Comparison of ENCODE assay signal across 27 cellular contexts in the genomic region with DNA sequence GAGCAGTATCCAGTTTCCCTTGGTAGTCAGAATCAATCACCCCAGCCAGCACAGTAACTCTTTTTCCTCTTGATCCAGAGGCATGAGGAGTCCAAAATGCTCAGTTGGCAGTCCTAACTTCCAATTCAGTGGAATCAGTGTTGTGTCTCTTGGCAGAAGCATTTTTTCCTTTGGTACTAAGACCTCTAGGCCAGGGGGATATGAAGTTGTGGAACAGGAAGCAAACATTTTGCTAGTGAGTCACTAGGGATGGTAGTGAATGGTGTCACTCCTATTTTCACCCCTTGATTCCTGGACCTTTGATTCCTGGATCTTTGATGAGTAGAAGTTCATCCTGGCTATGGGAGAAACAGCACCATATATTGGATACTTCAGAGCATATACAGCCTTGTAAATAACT.
DNase-seq lines count a peak whose midpoint lies in the region; ATAC-seq, FAIRE-seq and TF ChIP-seq lines count a peak whose summit lies in the region.
"Had no signal": no experiment of that assay in that cellular context is flagged by ENCODE, and none has a peak within 500 bp of the region (broad histone marks: within the 10 kb centered on the region; RNA-seq: fewer than 3 reads in every experiment).

No MANE protein-coding gene starts in this region.

- intact Hi-C loops in endothelial cell of umbilical vein (cut with micrococcal nuclease) (no loop called here), sigmoid colon (cut with DNase I) (no loop called here)

- BruUV-seq in endothelial cell of umbilical vein (replicated peaks; lab: Mats Ljungman, UMichigan): no TSS peak

- H3F3A ChIP-seq in SK-N-SH (replicated peaks; ENCODE audit: insufficient read depth): peaks cover 7% of the 10 kb centered on the region

- H3K27me3 ChIP-seq in SK-N-SH (ENCODE audit: insufficient read depth) (no peaks in the 10 kb centered on the region), endothelial cell of umbilical vein (ENCODE audit: control insufficient read depth in 2 of 2, insufficient read depth in 2 of 2, low read length in 2 of 2) (peaks cover 0 to 2% of the 10 kb centered on the region in 2 experiments), keratinocyte (ENCODE audit: control insufficient read depth, extremely low read depth, insufficient read depth, low read length) (no peaks in the 10 kb centered on the region), sigmoid colon (no peaks in the 10 kb centered on the region)
- H3K27me3 ChIP-seq: BLaER1 treated with 17β-estradiol and CSF1 and Interleukin-3, amounts not matched to agents 10 nM and 100 nM; neural progenitor cell; tibial artery had no signal

- H3K4me1 ChIP-seq in SK-N-SH (ENCODE audit: control insufficient read depth in 1 of 2, insufficient read depth in 2 of 2, low read depth in 1 of 2, low read length in 1 of 2) (peaks cover 0 to 5% of the 10 kb centered on the region in 2 experiments; a peak in 1 of 4 replicates), endothelial cell of umbilical vein (ENCODE audit: control insufficient read depth, extremely low read depth, insufficient read depth, low read length) (no peaks in the 10 kb centered on the region), keratinocyte (ENCODE audit: control insufficient read depth, extremely low read depth, insufficient read depth, low read length) (peaks cover 9% of the 10 kb centered on the region), sigmoid colon (no peaks in the 10 kb centered on the region)
- H3K4me1 ChIP-seq: neural progenitor cell, tibial artery had no signal

- H3K9ac ChIP-seq in SK-N-SH (no peak overlapping the region), endothelial cell of umbilical vein (replicated peaks; ENCODE audit: extremely low read depth, insufficient read depth, low read length) (no peak overlapping the region), keratinocyte (ENCODE audit: control insufficient read depth, extremely low read depth, insufficient read depth, low read length) (no peak overlapping the region)
- H3K9ac ChIP-seq: BLaER1 treated with 17β-estradiol and CSF1 and Interleukin-3, amounts not matched to agents 10 nM and 100 nM; neural progenitor cell had no signal

- H2AFZ ChIP-seq in SK-N-SH (ENCODE audit: low read depth) (no peak overlapping the region), endothelial cell of umbilical vein (ENCODE audit: low read depth, low read length) (no peak overlapping the region), keratinocyte (ENCODE audit: control insufficient read depth, low read length) (peak overlapping the region; percentile 11)
- H2AFZ ChIP-seq: neural progenitor cell had no signal

- H3K9me3 ChIP-seq in SK-N-SH (peaks cover 8% of the 10 kb centered on the region; the same call in 1 of the 2 replicates), endothelial cell of umbilical vein (replicated peaks; ENCODE audit: control insufficient read depth, insufficient read depth, low read length) (no peaks in the 10 kb centered on the region), keratinocyte (ENCODE audit: control insufficient read depth, low read depth, low read length) (peaks cover 5% of the 10 kb centered on the region), sigmoid colon (no peaks in the 10 kb centered on the region)

- H3K9me1 ChIP-seq in endothelial cell of umbilical vein (replicated peaks; ENCODE audit: control insufficient read depth, extremely low read depth, insufficient read depth, low read length) (no peaks in the 10 kb centered on the region), keratinocyte (ENCODE audit: control insufficient read depth, extremely low read depth, insufficient read depth, low read length) (no peaks in the 10 kb centered on the region)

- no peak for TF ChIP-seq POLR2A in endothelial cell of umbilical vein (IDR thresholded peaks at IDR 0.05; ENCODE audit: low read depth, low read length)
- no peak for TF ChIP-seq POLR2A in sigmoid colon (IDR thresholded peaks at IDR 0.05)

- H3K36me3 ChIP-seq in SK-N-SH (replicated peaks in 1 of 2; ENCODE audit: control insufficient read depth in 1 of 2, insufficient read depth in 2 of 2, low read length in 1 of 2): no peaks in the 10 kb centered on the region
- H3K36me3 ChIP-seq in endothelial cell of umbilical vein (ENCODE audit: control insufficient read depth in 2 of 2, extremely low read depth in 1 of 2, insufficient read depth in 2 of 2, low read length in 2 of 2): no peaks in the 10 kb centered on the region
- no peaks in the 10 kb centered on the region for H3K36me3 ChIP-seq in keratinocyte (ENCODE audit: control insufficient read depth in 2 of 2, extremely low read depth in 1 of 2, insufficient read depth in 2 of 2, low read length in 2 of 2)
- H3K36me3 ChIP-seq in sigmoid colon: no peaks in the 10 kb centered on the region
- H3K36me3 ChIP-seq: neural progenitor cell, tibial artery had no signal

- H3K79me2 ChIP-seq in SK-N-SH (ENCODE audit: insufficient read depth) (no peaks in the 10 kb centered on the region), endothelial cell of umbilical vein (ENCODE audit: control insufficient read depth, insufficient read depth, low read length) (no peaks in the 10 kb centered on the region), keratinocyte (ENCODE audit: control insufficient read depth, insufficient read depth, low read length) (no peaks in the 10 kb centered on the region)

- no peaks in the 10 kb centered on the region for H3K9me2 ChIP-seq in SK-N-SH

- H3K4me3 ChIP-seq in SK-N-SH (ENCODE audit: low read depth in 2 of 2, low read length in 1 of 2): no peak overlapping the region
- no peak overlapping the region for H3K4me3 ChIP-seq in endothelial cell of umbilical vein (replicated peaks in 1 of 3; ENCODE audit: insufficient read depth in 1 of 3, low read depth in 1 of 3, low read length in 3 of 3)
- H3K4me3 ChIP-seq in keratinocyte (ENCODE audit: control insufficient read depth in 2 of 3, extremely low read depth in 1 of 3, insufficient read depth in 2 of 3, low read depth in 1 of 3, low read length in 3 of 3): no peak overlapping the region
- no peak overlapping the region for H3K4me3 ChIP-seq in sigmoid colon
- H3K4me3 ChIP-seq: BLaER1 treated with 17β-estradiol and CSF1 and Interleukin-3, amounts not matched to agents 10 nM and 100 nM; neural progenitor cell; tibial artery had no signal

- CTCF ChIA-PET in SK-N-SH (lab: Yijun Ruan, JAX) (no interaction called here), endothelial cell of umbilical vein (lab: Charles Lee) (no interaction called here)

- H3K4me2 ChIP-seq in SK-N-SH (peak overlapping the region; percentile 48; the same call in 1 of the 2 replicates), endothelial cell of umbilical vein (ENCODE audit: insufficient read depth, low read length) (no peak overlapping the region), keratinocyte (ENCODE audit: control insufficient read depth, extremely low read depth, insufficient read depth, low read depth, low read length) (no peak overlapping the region)
- H3K4me2 ChIP-seq: BLaER1 treated with 17β-estradiol and CSF1 and Interleukin-3, amounts not matched to agents 10 nM and 100 nM; neural progenitor cell had no signal

- dilution Hi-C loops in endothelial cell of umbilical vein (cut with MboI; ENCODE audit: extremely low pct_ligation_motif_present, low sequenced_read_pairs): no loop called here
- dilution Hi-C loops in keratinocyte (cut with MboI; ENCODE audit: extremely low pct_ligation_motif_present, low sequenced_read_pairs): no loop called here

- peaks cover 8 to 12% of the 10 kb centered on the region in 2 donors for H3K9me3 Mint-ChIP-seq in activated naive CD4-positive, alpha-beta T cell treated with anti-CD3 and anti-CD28 coated beads, Interleukin-2, amount 50 U/mL, for 72 hours
- H3K9me3 Mint-ChIP-seq: neural progenitor cell had no signal

- peaks cover 0 to 5% of the 10 kb centered on the region in 2 donors for H3K36me3 Mint-ChIP-seq in activated naive CD4-positive, alpha-beta T cell treated with anti-CD3 and anti-CD28 coated beads, Interleukin-2, amount 50 U/mL, for 72 hours
- H3K36me3 Mint-ChIP-seq: neural progenitor cell had no signal

- DNase-seq in HCEC 1CT: peak; percentile 17
- DNase-seq in SK-N-SH: no peak
- peak; percentile 6 for DNase-seq in endothelial cell of umbilical vein (ENCODE audit: low read depth, low spot score)
- DNase-seq in keratinocyte (ENCODE audit: low read depth, low spot score): no peak
- DNase-seq in effector CD8-positive, alpha-beta T cell (lab: John Stamatoyannopoulos, UW): no peak
- DNase-seq in activated effector memory CD4-positive, alpha-beta T cell treated with Interleukin-2 at 50 U/mL for 16 hours: no peak
- DNase-seq in sigmoid colon: no peak
- no peak for DNase-seq in activated naive CD4-positive, alpha-beta T cell treated with anti-CD3 and anti-CD28 coated beads, Interleukin-2, amount 50 U/mL, for 72 hours (ENCODE audit: low spot score in 2 of 2)
- DNase-seq: ACHN; activated CD4-positive, alpha-beta T cell treated with anti-CD3 and anti-CD28 coated beads for 1 hour; activated naive CD4-positive, alpha-beta T cell treated with anti-CD3 and anti-CD28 coated beads for 36 hours; activated T-cell treated with anti-CD3 and anti-CD28 coated beads, Interleukin-2, amount 50 U/mL, for 4 hours; amygdala; central memory CD4-positive, alpha-beta T cell; COR-L47; islet precursor cell; MM.1S; NCI-H1417 treated with DMSO at 0.1 percent for 48 hours; NCI-H446 treated with DMSO at 0.1 percent for 48 hours; Right ventricle myocardium superior; stimulated activated naive CD8-positive, alpha-beta T cell treated with anti-CD3 and anti-CD28 coated beads, Interleukin-15, amount 100 ng/mL, for 72 hours; tibial artery had no signal

- FAIRE-seq in endothelial cell of umbilical vein (lab: Jason Lieb, UNC) (no peak), keratinocyte (lab: Jason Lieb, UNC) (peak; percentile 34)
- FAIRE-seq: H54 had no signal

- POLR2A ChIA-PET in SK-N-SH (lab: Yijun Ruan, JAX): no interaction called here
- POLR2A ChIA-PET in endothelial cell of umbilical vein (lab: Charles Lee): no interaction called here

- peak overlapping the region in 1 of 2 experiments; percentile 44; a peak in 2 of 4 replicates for H3K27ac ChIP-seq in SK-N-SH (ENCODE audit: low read depth in 2 of 2, low read length in 1 of 2)
- no peak overlapping the region for H3K27ac ChIP-seq in endothelial cell of umbilical vein (ENCODE audit: insufficient read depth, low read depth, low read length)
- no peak overlapping the region for H3K27ac ChIP-seq in keratinocyte (ENCODE audit: control insufficient read depth, insufficient read depth, low read length)
- no peak overlapping the region for H3K27ac ChIP-seq in sigmoid colon
- H3K27ac ChIP-seq: BLaER1 treated with 17β-estradiol and CSF1 and Interleukin-3, amounts not matched to agents 10 nM and 100 nM; neural progenitor cell; tibial artery had no signal

- no peak for ATAC-seq in activated naive CD4-positive, alpha-beta T cell treated with anti-CD3 and anti-CD28 coated beads, Interleukin-2, amount 50 U/mL, for 72 hours
- ATAC-seq: activated T-cell treated with anti-CD3 and anti-CD28 coated beads, Interleukin-2, amount 50 U/mL, for 4 hours; sciatic nerve; stimulated activated naive CD8-positive, alpha-beta T cell treated with anti-CD3 and anti-CD28 coated beads, Interleukin-15, amount 100 ng/mL, for 72 hours had no signal

- no peak for TF ChIP-seq EP300 in SK-N-SH (IDR thresholded peaks at IDR 0.05; ENCODE audit: borderline replicate concordance in 1 of 2, low read depth in 1 of 2, low read length in 1 of 2)
- no peak for TF ChIP-seq EP300 in sigmoid colon (IDR thresholded peaks at IDR 0.05)

- H3K27ac Mint-ChIP-seq in activated naive CD4-positive, alpha-beta T cell treated with anti-CD3 and anti-CD28 coated beads, Interleukin-2, amount 50 U/mL, for 72 hours: no peak overlapping the region
- H3K27ac Mint-ChIP-seq: activated naive CD4-positive, alpha-beta T cell treated with anti-CD3 and anti-CD28 coated beads for 36 hours; dendritic cell treated with granulocyte-macrophage colony-stimulating factor and Interleukin-4, amounts not matched to agents 40 ng/mL and 50 ng/mL, for 4 days; neural progenitor cell; stimulated activated naive CD8-positive, alpha-beta T cell treated with anti-CD3 and anti-CD28 coated beads, Interleukin-15, amount 100 ng/mL, for 72 hours had no signal

- no peaks in the 10 kb centered on the region for H4K20me1 ChIP-seq in SK-N-SH (ENCODE audit: insufficient read depth)
- no peaks in the 10 kb centered on the region for H4K20me1 ChIP-seq in endothelial cell of umbilical vein (replicated peaks; ENCODE audit: control insufficient read depth, extremely low read depth, insufficient read depth, low read length)
- H4K20me1 ChIP-seq in keratinocyte (ENCODE audit: control insufficient read depth, extremely low read depth, insufficient read depth, low read length): no peaks in the 10 kb centered on the region
- H4K20me1 ChIP-seq: BLaER1 treated with 17β-estradiol and CSF1 and Interleukin-3, amounts not matched to agents 10 nM and 100 nM had no signal

- TF ChIP-seq RAD21 in SK-N-SH (IDR thresholded peaks at IDR 0.05; ENCODE audit: low read length): no peak

- no peak for TF ChIP-seq CTCF in SK-N-SH (IDR thresholded peaks at IDR 0.05)
- TF ChIP-seq CTCF in endothelial cell of umbilical vein (IDR thresholded peaks at IDR 0.05; ENCODE audit: extremely low read depth in 1 of 2, insufficient read depth in 1 of 2, low read depth in 1 of 2, low read length in 2 of 2): no peak
- TF ChIP-seq CTCF in keratinocyte (optimal IDR thresholded peaks at IDR 0.05 in 1 of 3, IDR thresholded peaks at IDR 0.05 in 1 of 3, conservative IDR thresholded peaks at IDR 0.05 in 1 of 3; ENCODE audit: extremely low read depth in 1 of 3, insufficient read depth in 2 of 3, low read length in 3 of 3): no peak
- no peak for TF ChIP-seq CTCF in sigmoid colon (IDR thresholded peaks at IDR 0.05)

Comparison
In these comparisons a context has a peak if more than half of its experiments do, and no peak if none do; other contexts are left out.
1. DNase-seq: peak in HCEC 1CT (single experiment) and endothelial cell of umbilical vein (single experiment); none in SK-N-SH (single experiment), keratinocyte (single experiment), effector CD8-positive, alpha-beta T cell (single experiment), activated effector memory CD4-positive, alpha-beta T cell treated with Interleukin-2 at 50 U/mL for 16 hours (single experiment), sigmoid colon (single experiment) and activated naive CD4-positive, alpha-beta T cell treated with anti-CD3 and anti-CD28 coated beads, Interleukin-2, amount 50 U/mL, for 72 hours (0 of 2).